15 cellular contexts compared by ENCODE assay signal in genomic region chr1:216186816-216187215, GRCh38.
A peak's percentile ranks its signal among the peaks of the same experiment; 100 is the strongest.
DNase-seq lines count a peak whose midpoint lies in the region; ATAC-seq and TF ChIP-seq lines count a peak whose summit lies in the region.
"Had no signal": no experiment of that assay in that cellular context is flagged by ENCODE, and none has a peak within 500 bp of the region (broad histone marks: within the 10 kb centered on the region; RNA-seq: fewer than 3 reads in every experiment).

No MANE protein-coding gene starts in this region.

- H3K36me3 ChIP-seq in SJCRH30 = no peaks in the 10 kb centered on the region
- H3K36me3 ChIP-seq: suprapubic skin had no signal

- TF ChIP-seq EP300 in Ishikawa (IDR thresholded peaks at IDR 0.05; ENCODE audit: borderline replicate concordance) = no peak

- no peak for ATAC-seq in HG03025 (IDR thresholded peaks at IDR 0.05; ENCODE audit: low FRiP score, unreplicated experiment)
- ATAC-seq: right cardiac atrium had no signal

- H3K4me1 ChIP-seq in SJCRH30 = peaks cover 37% of the 10 kb centered on the region

- peak; percentile 56 for DNase-seq in DMS 273 (lab: John Stamatoyannopoulos, UW; ENCODE audit: unreplicated experiment)
- DNase-seq in DMS 273 treated with DMSO at 0.1 percent for 48 hours (lab: John Stamatoyannopoulos, UW) = no peak
- peak; percentile 31 to 63 for DNase-seq in SJCRH30
- DNase-seq in iris pigment epithelial cell (ENCODE audit: low read depth) = peak; percentile 43
- no peak for DNase-seq in HuH-7.5 (ENCODE audit: low spot score)
- DNase-seq in NCI-H526 (lab: John Stamatoyannopoulos, UW) = no peak
- DNase-seq: activated B cell treated with CpG ODN at 0.5 μM for 24 hours; effector CD4-positive, alpha-beta T cell; right cardiac atrium; stimulated activated CD4-positive, alpha-beta T cell treated with anti-CD3 and anti-CD28 coated beads, Interleukin-1b, Interleukin-23, amount 100 ng/mL, for 48 hours had no signal

- no peaks in the 10 kb centered on the region for H3K27me3 ChIP-seq in SJCRH30
- H3K27me3 ChIP-seq: suprapubic skin had no signal

- TF ChIP-seq RAD21 in Ishikawa (IDR thresholded peaks at IDR 0.05; ENCODE audit: low read depth) = no peak

- no peak overlapping the region for H3K4me3 ChIP-seq in SJCRH30
- H3K4me3 ChIP-seq: suprapubic skin had no signal

- no peak overlapping the region; the same call in 1 of the 2 replicates for H3K27ac ChIP-seq in SJCRH30
- H3K27ac ChIP-seq: 22Rv1, HL-60, suprapubic skin had no signal

- H3K9me3 ChIP-seq in SJCRH30 (replicated peaks) = no peaks in the 10 kb centered on the region
- H3K9me3 ChIP-seq: suprapubic skin had no signal

TF ChIP-seq in Ishikawa, 13 proteins besides CTCF, POLR2A, EP300 and RAD21:
- TF ChIP-seq TAF1 (IDR thresholded peaks at IDR 0.05; ENCODE audit: low read depth) (no peak), NFIC (IDR thresholded peaks at IDR 0.05) (0 out of 2 replicates have a peak, but pooled peaks have one; percentile 23), ZBTB7A (IDR thresholded peaks at IDR 0.05; ENCODE audit: low read depth) (no peak), CEBPB (IDR thresholded peaks at IDR 0.05) (no peak)

Comparison
In these comparisons a context has a peak if more than half of its experiments do, and no peak if none do; other contexts are left out.
1. DNase-seq: peak in DMS 273 (single experiment), SJCRH30 (2 of 2) and iris pigment epithelial cell (single experiment); none in DMS 273 treated with DMSO at 0.1 percent for 48 hours (single experiment), HuH-7.5 (single experiment) and NCI-H526 (0 of 2).